ENCODE assay signal across 21 cellular contexts in the genomic region with DNA sequence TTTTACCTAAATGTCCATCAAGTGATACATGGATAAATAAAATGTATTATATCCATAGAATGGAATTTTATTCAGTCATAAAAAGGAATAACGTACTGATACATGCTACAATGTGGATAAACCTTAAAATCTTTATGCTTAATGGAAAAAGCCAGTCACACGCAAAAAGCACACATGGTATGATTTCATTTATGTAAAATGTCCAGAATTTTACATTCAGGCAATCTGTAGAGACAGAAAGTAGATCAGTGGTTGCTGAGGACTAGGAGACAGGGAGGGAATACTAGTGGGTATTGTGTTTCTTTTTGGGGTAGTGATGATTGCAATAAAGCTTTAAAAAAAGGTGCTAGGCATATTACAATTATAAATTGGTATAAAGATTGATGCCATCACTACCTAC.
"Had no signal": no experiment of that assay in that cellular context is flagged by ENCODE, and none has a peak within 500 bp of the region (broad histone marks: within the 10 kb centered on the region; RNA-seq: fewer than 3 reads in every experiment).

No MANE protein-coding gene starts in this region.

- H3K4me1 Mint-ChIP-seq: nephron progenitor cell had no signal

- H3K27me3 Mint-ChIP-seq: naive thymus-derived CD4-positive, alpha-beta T cell; stimulated activated memory B cell treated with anti-CD40 and anti-IgM and Interleukin-4, amounts not matched to agents 10 μg/mL and 1 μg/mL and 100 μg/mL, for 72 hours had no signal

- H3K4me3 Mint-ChIP-seq: endodermal cell; naive thymus-derived CD4-positive, alpha-beta T cell; nephron progenitor cell; stimulated activated memory B cell treated with anti-CD40 and anti-IgM and Interleukin-4, amounts not matched to agents 10 μg/mL and 1 μg/mL and 100 μg/mL, for 72 hours had no signal

- ATAC-seq: left colon; left ventricle myocardium superior; naive thymus-derived CD4-positive, alpha-beta T cell; psoas muscle; right lobe of liver; stimulated activated memory B cell treated with anti-CD40 and anti-IgM and Interleukin-4, amounts not matched to agents 10 μg/mL and 1 μg/mL and 100 μg/mL, for 72 hours had no signal

- H3K27ac Mint-ChIP-seq: endodermal cell; nephron progenitor cell; stimulated activated memory B cell treated with anti-CD40 and anti-IgM and Interleukin-4, amounts not matched to agents 10 μg/mL and 1 μg/mL and 100 μg/mL, for 72 hours had no signal

- H3K9me3 Mint-ChIP-seq: stimulated activated memory B cell treated with anti-CD40 and anti-IgM and Interleukin-4, amounts not matched to agents 10 μg/mL and 1 μg/mL and 100 μg/mL, for 72 hours had no signal

- DNase-seq: colonic mucosa; effector CD4-positive, alpha-beta T cell; endodermal cell; erythroblast; foreskin melanocyte; head of caudate nucleus; left colon; left ventricle myocardium superior; naive thymus-derived CD4-positive, alpha-beta T cell; nephron progenitor cell; psoas muscle; retina; right lobe of liver; spleen; stimulated activated CD4-positive, alpha-beta T cell treated with anti-CD3 and anti-CD28 coated beads, Interleukin-15, amount 100 ng/mL, for 24 hours; stimulated activated CD4-positive, alpha-beta T cell treated with anti-CD3 and anti-CD28 coated beads, Interleukin-1b, Interleukin-23, amount 100 ng/mL, for 48 hours; stimulated activated CD4-positive, alpha-beta T cell treated with anti-CD3 and anti-CD28 coated beads, Interleukin-4, amount 100 ng/mL, for 24 hours; stomach; substantia nigra; transverse colon had no signal
